ENCODE assay signal across 1 cellular context in the genomic region with DNA sequence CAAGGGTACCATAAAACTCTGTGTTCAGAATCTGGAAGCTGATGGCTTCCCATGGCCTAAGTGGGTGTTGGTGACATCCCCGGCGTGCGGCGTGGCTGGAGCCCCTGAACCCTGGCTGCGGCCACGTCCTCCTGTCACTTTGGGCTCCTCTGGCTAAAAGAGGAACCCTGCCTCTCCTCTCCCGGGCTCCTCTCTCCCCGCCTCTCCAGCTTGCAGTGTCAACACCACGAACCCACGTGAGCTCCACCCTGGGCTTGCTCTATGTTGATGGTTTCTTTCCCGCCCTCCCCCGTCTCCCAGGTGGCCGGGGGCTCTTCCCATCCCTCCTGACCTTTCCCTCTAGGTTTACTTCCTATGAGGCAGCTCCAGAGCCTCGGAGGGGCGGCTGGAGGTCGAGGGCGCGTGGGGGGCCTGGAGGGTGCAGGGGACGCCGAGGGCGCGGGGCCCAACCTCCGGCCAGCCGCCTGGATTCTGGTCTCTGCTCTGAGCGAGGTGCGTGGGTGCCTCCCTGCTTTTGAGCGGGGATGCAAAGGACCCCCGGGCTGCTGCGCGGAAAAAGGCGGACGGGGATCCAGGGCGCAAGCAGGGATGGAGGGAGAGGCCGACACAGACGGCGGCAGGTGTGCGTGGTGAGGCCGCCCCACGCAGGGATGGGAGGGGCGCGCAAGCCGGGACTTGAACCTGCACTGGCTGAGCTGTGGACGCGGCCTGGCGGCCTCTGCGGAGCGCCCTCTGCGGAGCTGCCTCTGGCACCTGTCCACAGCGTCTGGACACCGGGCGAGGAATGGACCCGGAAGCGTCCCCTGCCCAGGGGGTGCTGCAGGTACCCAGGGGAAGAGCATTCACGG.
A peak's percentile ranks its signal among the peaks of the same experiment; 100 is the strongest.
TF ChIP-seq lines count a peak whose summit lies in the region.

No MANE protein-coding gene starts in this region.

TF ChIP-seq in H1, 55 proteins besides CTCF, POLR2A, EP300 and RAD21:
- TF ChIP-seq POLR2AphosphoS5 (IDR thresholded peaks at IDR 0.05; ENCODE audit: low read depth, low read length), result peak; percentile 44; the same call in 1 of the 2 replicates
- TF ChIP-seq, protein P1, sequence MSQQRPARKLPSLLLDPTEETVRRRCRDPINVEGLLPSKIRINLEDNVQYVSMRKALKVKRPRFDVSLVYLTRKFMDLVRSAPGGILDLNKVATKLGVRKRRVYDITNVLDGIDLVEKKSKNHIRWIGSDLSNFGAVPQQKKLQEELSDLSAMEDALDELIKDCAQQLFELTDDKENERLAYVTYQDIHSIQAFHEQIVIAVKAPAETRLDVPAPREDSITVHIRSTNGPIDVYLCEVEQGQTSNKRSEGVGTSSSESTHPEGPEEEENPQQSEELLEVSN (IDR thresholded peaks at IDR 0.05), result peak; percentile 23; the same call in 1 of the 2 replicates
- TF ChIP-seq, protein P2, sequence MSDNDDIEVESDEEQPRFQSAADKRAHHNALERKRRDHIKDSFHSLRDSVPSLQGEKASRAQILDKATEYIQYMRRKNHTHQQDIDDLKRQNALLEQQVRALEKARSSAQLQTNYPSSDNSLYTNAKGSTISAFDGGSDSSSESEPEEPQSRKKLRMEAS (IDR thresholded peaks at IDR 0.05), result no peak
- no peak for TF ChIP-seq TEAD4 (IDR thresholded peaks at IDR 0.05; ENCODE audit: low read depth, low read length)
TF ChIP-seq in H1: peak in this region for 2.
